Comparison of ENCODE assay signal across 24 cellular contexts in genomic region chr17:48021964-48022363, GRCh38. TPM values are rescaled to one million over a fixed set of nuclear protein-coding genes. Genes with fewer than 3 reads are reported as not detected.
DNase-seq lines count a peak whose midpoint lies in the region; ATAC-seq and TF ChIP-seq lines count a peak whose summit lies in the region.
"Had no signal": no experiment of that assay in that cellular context is flagged by ENCODE, and none has a peak within 500 bp of the region (broad histone marks: within the 10 kb centered on the region; RNA-seq: fewer than 3 reads in every experiment).

No MANE protein-coding gene starts in this region.

- ATAC-seq in psoas muscle: no peak
- no peak for ATAC-seq in GM18502 (IDR thresholded peaks at IDR 0.05; ENCODE audit: poor library complexity, unreplicated experiment)
- ATAC-seq: GM12878 had no signal

- CTCF ChIA-PET in A673 (lab: Charles Lee): interaction anchor here (1.5 kb wide), 1 partner anchor 44 kb away, joined by 4 read pairs; no protein-coding TSS in a partner anchor

- H3K27me3 ChIP-seq in A673 (replicated peaks; ENCODE audit: insufficient read depth, low read depth, low read length, poor library complexity): no peaks in the 10 kb centered on the region
- peaks cover 0 to 3% (median 0%) of the 10 kb centered on the region in 3 donors for H3K27me3 ChIP-seq in psoas muscle (ENCODE audit: insufficient read depth in 3 of 3, low read length in 2 of 3)
- H3K27me3 ChIP-seq: BE2C, SJCRH30 had no signal

- intact Hi-C loops in A673 (cut with micrococcal nuclease; ENCODE audit: unreplicated experiment): loop anchor here (10.0 kb wide), 1 partner anchor 353 kb away; no protein-coding TSS in a partner anchor
- intact Hi-C loops in psoas muscle (cut with DNase I): loop anchor here in 1 of 2 donors (10.0 kb wide), 1 partner anchor 573 kb away; the partner anchor contains the start of genes HOXB3 and HOXB5

- DNase-seq in A673 (ENCODE audit: low spot score) (peak; percentile 84), AML-193 (lab: John Stamatoyannopoulos, UW) (peak; percentile 50 to 71), MV-4-11 (lab: John Stamatoyannopoulos, UW) (peak; percentile 23), fibroblast of the aortic adventitia (ENCODE audit: low read depth) (peak; percentile 45), NCI-H82 treated with DMSO at 0.1 percent for 48 hours (lab: John Stamatoyannopoulos, UW; ENCODE audit: unreplicated experiment) (no peak), psoas muscle (no peak)
- DNase-seq: BE2C; CD4-positive, CD25-positive, alpha-beta regulatory T cell; HCEC 1CT; IMR-90; MM.1S; NCI-H1105; NCI-H1436 treated with DMSO at 0.1 percent for 48 hours; NCI-H2029 treated with DMSO at 0.1 percent for 48 hours; NCI-H446 treated with DMSO at 0.1 percent for 48 hours; NCI-H526; NCI-H82; SJCRH30; T-helper 1 cell had no signal

- H3K4me3 ChIP-seq in A673 (ENCODE audit: low read depth, low read length, poor library complexity, severe bottlenecking) (no peak overlapping the region), fibroblast of the aortic adventitia (ENCODE audit: low read depth, low read length) (no peak overlapping the region), psoas muscle (no peak overlapping the region)
- H3K4me3 ChIP-seq: GM12878, SJCRH30 had no signal

- WGBS in psoas muscle, 3 donors: 70 to 81% (median 74%) methylated on average over 5 of the region's 5 CpGs

- H3K9me3 ChIP-seq in A673 (ENCODE audit: low read depth, low read length, poor library complexity, severe bottlenecking): no peaks in the 10 kb centered on the region
- no peaks in the 10 kb centered on the region for H3K9me3 ChIP-seq in psoas muscle
- H3K9me3 ChIP-seq: BE2C, SJCRH30 had no signal

- H3K27ac ChIP-seq in A673 (ENCODE audit: low read depth, low read length, poor library complexity, severe bottlenecking) (peak overlapping the region; percentile 55), psoas muscle (no peak overlapping the region)
- H3K27ac ChIP-seq: KMS-11, SJCRH30 had no signal

- H3K36me3 ChIP-seq in A673 (ENCODE audit: insufficient read depth, low read length, poor library complexity, severe bottlenecking) (no peaks in the 10 kb centered on the region), psoas muscle (ENCODE audit: insufficient read depth in 1 of 2, low read depth in 1 of 2) (no peaks in the 10 kb centered on the region)
- H3K36me3 ChIP-seq: BE2C, SJCRH30 had no signal

- no TSS peak for BruUV-seq in A673 (replicated peaks; lab: Mats Ljungman, UMichigan)

- H3K4me1 ChIP-seq in A673 (ENCODE audit: insufficient read depth, low read length, poor library complexity, severe bottlenecking) (peaks cover 53% of the 10 kb centered on the region), psoas muscle (peaks cover 34% of the 10 kb centered on the region)

- TF ChIP-seq CTCF in A673 (conservative IDR thresholded peaks at IDR 0.05; ENCODE audit: low read depth, low read length): no peak
- no peak for TF ChIP-seq CTCF in fibroblast of the aortic adventitia (IDR thresholded peaks at IDR 0.05; ENCODE audit: insufficient read depth, low read length)
- TF ChIP-seq CTCF in psoas muscle (IDR thresholded peaks at IDR 0.05): no peak

- POLR2A ChIA-PET in A673 (lab: Charles Lee; ENCODE audit: low non-redundant PET): no interaction called here

RNA-seq across cellular contexts. Expression of gene COPZ2, which starts 15.6 kb away (rescaled TPM):
- total RNA-seq in A673 (2021): 2.3 TPM in 1 of 2 replicates, not detected in the other
- total RNA-seq in fibroblast of the aortic adventitia (ENCODE audit: low replicate concordance): 80.5 and 292 TPM in 2 replicates
- 100 to 1,000 TPM in 1 of 4 donors, 10 to 100 TPM in 3; 56.4 to 130 (median 66.4) TPM for total RNA-seq in psoas muscle
- 10 to 100 TPM; 16.8 to 46.0 (median 35.5) TPM for polyA plus RNA-seq in psoas muscle
- total RNA-seq: G401, H1 had no signal

RNA-seq across cellular contexts. Expression of gene NFE2L1, which starts 26.2 kb away (rescaled TPM):
- total RNA-seq in A673 (2021) (149 and 168 TPM in 2 replicates), fibroblast of the aortic adventitia (ENCODE audit: low replicate concordance) (103 and 413 TPM in 2 replicates), psoas muscle (1,000 to 10,000 TPM in 3 of 4 donors, 100 to 1,000 TPM in 1; 990 to 1,423 (median 1,174) TPM)
- 1,000 to 10,000 TPM in 1 of 3 donors, 100 to 1,000 TPM in 2; 308 to 1,601 (median 620) TPM for polyA plus RNA-seq in psoas muscle

RNA-seq across cellular contexts. Expression of gene CDK5RAP3, which starts 51.1 kb away (rescaled TPM):
- total RNA-seq in A673 (2021): 172 and 204 TPM in 2 replicates
- total RNA-seq in fibroblast of the aortic adventitia (ENCODE audit: low replicate concordance): 49.5 and 109 TPM in 2 replicates
- total RNA-seq in psoas muscle: 10 to 100 TPM; 21.0 to 44.1 (median 34.5) TPM
- polyA plus RNA-seq in psoas muscle: 10 to 100 TPM; 25.4 to 29.9 (median 25.6) TPM

Comparison
In these comparisons a context has a peak if more than half of its experiments do, and no peak if none do; other contexts are left out.
1. DNase-seq: peak in A673 (single experiment), AML-193 (2 of 2), MV-4-11 (single experiment) and fibroblast of the aortic adventitia (single experiment); none in NCI-H82 treated with DMSO at 0.1 percent for 48 hours (single experiment) and psoas muscle (0 of 2).
2. RNA of gene COPZ2, which starts 15.6 kb away (total RNA-seq): 80.5 to 292 TPM in fibroblast of the aortic adventitia and 56.4 to 130 TPM in psoas muscle; 2.3 TPM in A673; every median in the first group is over 10 times any median in the second.